In the genomic region with DNA sequence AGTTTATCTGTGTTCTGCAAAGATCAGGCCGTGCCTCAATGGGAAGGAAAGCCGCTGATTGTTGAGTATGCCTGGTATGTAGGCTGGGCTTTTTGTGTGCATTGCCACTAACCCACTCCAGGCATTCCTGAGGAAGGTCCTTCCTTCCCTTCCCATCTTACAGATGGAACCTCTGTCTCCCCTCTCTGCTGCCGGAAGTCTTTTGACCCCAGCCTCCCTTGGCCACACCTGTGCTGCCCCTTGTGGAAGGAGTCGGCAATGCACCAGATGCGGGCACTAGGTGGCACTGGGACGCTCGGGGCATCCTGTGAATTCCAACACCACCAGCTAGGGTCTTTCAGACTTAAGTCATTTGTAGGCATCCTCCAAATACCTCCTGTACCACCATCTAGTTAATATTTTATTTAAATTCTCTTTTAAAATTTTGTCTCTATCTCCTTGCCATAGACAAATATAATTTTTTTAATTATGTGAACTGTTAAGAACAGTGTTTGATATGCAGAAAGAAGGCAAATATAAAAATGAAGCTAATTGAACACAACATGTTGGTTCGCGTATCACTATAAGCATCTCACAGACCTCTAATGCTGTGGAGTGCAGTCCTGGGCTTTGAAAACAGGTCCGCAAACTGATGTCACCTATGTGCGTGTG, we compare ENCODE assay signal across 8 cellular contexts.
DNase-seq lines count a peak whose midpoint lies in the region; ATAC-seq lines count a peak whose summit lies in the region.

No MANE protein-coding gene starts in this region.

- peak; percentile 1 for DNase-seq in NCI-H2196 (lab: John Stamatoyannopoulos, UW; ENCODE audit: unreplicated experiment)
- no peak for DNase-seq in NCI-H2196 treated with DMSO at 0.1 percent for 48 hours (lab: John Stamatoyannopoulos, UW; ENCODE audit: unreplicated experiment)
- peak; percentile 62 for DNase-seq in SK-MEL-5 (ENCODE audit: low read depth, low spot score)
- peak; percentile 66 to 80 for DNase-seq in activated naive CD4-positive, alpha-beta T cell treated with anti-CD3 and anti-CD28 coated beads, Interleukin-2, amount 50 U/mL, for 72 hours (ENCODE audit: low spot score in 2 of 2)
- peak; percentile 86 for DNase-seq in islet precursor cell
- peak; percentile 35 for DNase-seq in stimulated activated CD8-positive, alpha-beta memory T cell treated with anti-CD3 and anti-CD28 coated beads, Interleukin-15, amount 100 ng/mL, for 24 hours (ENCODE audit: low read depth)
- no peak for DNase-seq in DMS114 treated with DMSO at 0.1 percent for 48 hours (lab: John Stamatoyannopoulos, UW; ENCODE audit: unreplicated experiment)
- no peak for DNase-seq in NCI-H1930 (lab: John Stamatoyannopoulos, UW)

- H3K36me3 Mint-ChIP-seq in activated naive CD4-positive, alpha-beta T cell treated with anti-CD3 and anti-CD28 coated beads, Interleukin-2, amount 50 U/mL, for 72 hours, result peaks cover 0 to 6% of the 10 kb centered on the region in 2 donors

- ATAC-seq in activated naive CD4-positive, alpha-beta T cell treated with anti-CD3 and anti-CD28 coated beads, Interleukin-2, amount 50 U/mL, for 72 hours, result peak; percentile 50 to 69

- no peak overlapping the region for H3K27ac Mint-ChIP-seq in activated naive CD4-positive, alpha-beta T cell treated with anti-CD3 and anti-CD28 coated beads, Interleukin-2, amount 50 U/mL, for 72 hours

- in situ Hi-C loops in SK-MEL-5 (cut with HindIII; ENCODE audit: low pct_unique_long_range_greater_than_20kb, low sequenced_read_pairs), result no loop called here

- H3K9me3 Mint-ChIP-seq in activated naive CD4-positive, alpha-beta T cell treated with anti-CD3 and anti-CD28 coated beads, Interleukin-2, amount 50 U/mL, for 72 hours, result no peaks in the 10 kb centered on the region

Comparison
In these comparisons a context has a peak if more than half of its experiments do, and no peak if none do; other contexts are left out.
1. DNase-seq: peak in NCI-H2196 (single experiment), SK-MEL-5 (single experiment), activated naive CD4-positive, alpha-beta T cell treated with anti-CD3 and anti-CD28 coated beads, Interleukin-2, amount 50 U/mL, for 72 hours (2 of 2), islet precursor cell (single experiment) and stimulated activated CD8-positive, alpha-beta memory T cell treated with anti-CD3 and anti-CD28 coated beads, Interleukin-15, amount 100 ng/mL, for 24 hours (single experiment); none in NCI-H2196 treated with DMSO at 0.1 percent for 48 hours (single experiment), DMS114 treated with DMSO at 0.1 percent for 48 hours (single experiment) and NCI-H1930 (0 of 2).